13 cellular contexts compared by ENCODE assay signal in genomic region chr1:86776108-86776507, GRCh38.
DNase-seq lines count a peak whose midpoint lies in the region; ATAC-seq and TF ChIP-seq lines count a peak whose summit lies in the region.
"Had no signal": no experiment of that assay in that cellular context is flagged by ENCODE, and none has a peak within 500 bp of the region (broad histone marks: within the 10 kb centered on the region; RNA-seq: fewer than 3 reads in every experiment).

No MANE protein-coding gene starts in this region.

- H3K9me1 ChIP-seq in IMR-90 (ENCODE audit: insufficient read depth, low read length) = peaks cover 10% of the 10 kb centered on the region

- CTCF ChIA-PET in IMR-90 (lab: Yijun Ruan, JAX) = interaction anchor here (1.1 kb wide), 1 partner anchor 24 kb away, joined by 4 read pairs; no protein-coding TSS in a partner anchor

- no peaks in the 10 kb centered on the region for H3K79me1 ChIP-seq in IMR-90 (ENCODE audit: low read depth in 1 of 2, low read length in 2 of 2)
- no peaks in the 10 kb centered on the region for H3K79me1 ChIP-seq in mesendoderm (ENCODE audit: low read length)

- H3K9ac ChIP-seq in IMR-90 (ENCODE audit: low read depth, low read length) = no peak overlapping the region
- no peak overlapping the region for H3K9ac ChIP-seq in mesendoderm (ENCODE audit: low read length)
- no peak overlapping the region for H3K9ac ChIP-seq in smooth muscle cell (ENCODE audit: low read depth)

- no peak for DNase-seq in IMR-90
- DNase-seq in cardiac fibroblast (ENCODE audit: low read depth in 2 of 2) = peak; percentile 32 to 46
- no peak for DNase-seq in mesendoderm
- DNase-seq in smooth muscle cell (lab: John Stamatoyannopoulos, UW; ENCODE audit: unreplicated experiment) = no peak
- no peak for DNase-seq in occipital lobe (lab: John Stamatoyannopoulos, UW)
- no peak for DNase-seq in GM13976 (ENCODE audit: low spot score)
- DNase-seq: ACHN, DMS53, H7, NCI-H2029, NCI-H2171 treated with DMSO at 0.1 percent for 48 hours, NCI-H510A had no signal

- no peak overlapping the region for H4K8ac ChIP-seq in IMR-90 (ENCODE audit: low read depth in 2 of 2, low read length in 2 of 2)
- no peak overlapping the region for H4K8ac ChIP-seq in mesendoderm (ENCODE audit: low read depth, low read length)

- H3K18ac ChIP-seq in IMR-90 (ENCODE audit: low read depth, low read length) = peak overlapping the region; percentile 50; the same call in 1 of the 2 replicates
- H3K18ac ChIP-seq in mesendoderm (ENCODE audit: low read length) = no peak overlapping the region

- in situ Hi-C loops in IMR-90 (cut with MboI; ENCODE audit: low sequenced_read_pairs) = no loop called here
- in situ Hi-C loops in GM13976 (cut with MboI; ENCODE audit: low sequenced_read_pairs, unreplicated experiment) = no loop called here

- H3K4me1 ChIP-seq in IMR-90 (ENCODE audit: control insufficient read depth, insufficient read depth, low read length) (peaks cover 25% of the 10 kb centered on the region), mesendoderm (ENCODE audit: control insufficient read depth, low read depth, low read length) (peaks cover 12% of the 10 kb centered on the region), smooth muscle cell (ENCODE audit: low read depth) (peaks cover 25% of the 10 kb centered on the region)

- peak overlapping the region; percentile 56; the same call in 1 of the 2 replicates for H2BK120ac ChIP-seq in IMR-90 (ENCODE audit: low read depth, low read length)
- peak overlapping the region; percentile 39 for H2BK120ac ChIP-seq in mesendoderm (ENCODE audit: low read depth, low read length)

- no peak overlapping the region for H2BK5ac ChIP-seq in IMR-90 (ENCODE audit: low read depth, low read length, poor library complexity, severe bottlenecking)
- H2BK5ac ChIP-seq in mesendoderm (ENCODE audit: low read length) = no peak overlapping the region

- H3K4me2 ChIP-seq in IMR-90 (ENCODE audit: low read depth, low read length) (no peak overlapping the region), mesendoderm (ENCODE audit: low read length) (no peak overlapping the region), smooth muscle cell (peak overlapping the region; percentile 75)

- H4K91ac ChIP-seq in IMR-90 (ENCODE audit: insufficient read depth, low read depth, low read length) = no peak overlapping the region

- no peak overlapping the region for H3K56ac ChIP-seq in IMR-90 (ENCODE audit: extremely low read depth, insufficient read depth, low read length)
- H3K56ac ChIP-seq in mesendoderm (ENCODE audit: low read length) = no peak overlapping the region

- TF ChIP-seq RAD21 in IMR-90 (IDR thresholded peaks at IDR 0.05; ENCODE audit: low read length) = no peak

- H3K4ac ChIP-seq in IMR-90 (ENCODE audit: low read depth, low read length) (no peak overlapping the region), mesendoderm (ENCODE audit: low read depth, low read length) (no peak overlapping the region)

- H3K79me2 ChIP-seq in mesendoderm (ENCODE audit: control insufficient read depth, insufficient read depth, low read length) (no peaks in the 10 kb centered on the region), smooth muscle cell (ENCODE audit: low read depth) (no peaks in the 10 kb centered on the region)

- 100% methylated on average over 1 of the region's 2 CpGs; no CpG with 5 or more reads in 1 of the 2 experiments for WGBS in IMR-90 (ENCODE audit: extremely low coverage in 2 of 2, insufficient read length in 1 of 2), 2 experiments
- WGBS in mesendoderm (ENCODE audit: extremely low coverage, insufficient coverage, low lambda C conversion rate) = no CpG with 5 or more reads among the region's 2 CpGs
- 94% methylated on average over 2 of the region's 2 CpGs for WGBS in smooth muscle cell (ENCODE audit: low lambda C conversion rate)

- no peaks in the 10 kb centered on the region for H3K9me3 ChIP-seq in IMR-90 (ENCODE audit: control insufficient read depth, insufficient read depth, low read length)
- H3K9me3 ChIP-seq in smooth muscle cell (replicated peaks; ENCODE audit: low read depth) = no peaks in the 10 kb centered on the region

- POLR2A ChIA-PET in IMR-90 (lab: Charles Lee; ENCODE audit: unreplicated experiment) = no interaction called here

- no peak overlapping the region for H3K4me3 ChIP-seq in IMR-90 (ENCODE audit: insufficient read depth, low read depth, low read length)
- no peak overlapping the region for H3K4me3 ChIP-seq in cardiac fibroblast (replicated peaks in 1 of 2; ENCODE audit: low read depth in 2 of 2, low read length in 2 of 2)
- H3K4me3 ChIP-seq in mesendoderm (ENCODE audit: low read length) = no peak overlapping the region
- no peak overlapping the region for H3K4me3 ChIP-seq in smooth muscle cell

- no peak for TF ChIP-seq POLR2A in IMR-90 (IDR thresholded peaks at IDR 0.05; ENCODE audit: low read depth, low read length)

- ATAC-seq in IMR-90 (ENCODE audit: low read depth) (no peak), HG03097 (IDR thresholded peaks at IDR 0.05; ENCODE audit: low FRiP score, unreplicated experiment) (no peak)

- H4K20me1 ChIP-seq in IMR-90 (ENCODE audit: insufficient read depth, low read length) (no peaks in the 10 kb centered on the region), smooth muscle cell (ENCODE audit: low read depth) (no peaks in the 10 kb centered on the region)

- H3K27me3 ChIP-seq in IMR-90 (ENCODE audit: control insufficient read depth, insufficient read depth, low read length) (no peaks in the 10 kb centered on the region), mesendoderm (ENCODE audit: insufficient read depth, low read length, poor library complexity) (no peaks in the 10 kb centered on the region), smooth muscle cell (ENCODE audit: low read depth) (no peaks in the 10 kb centered on the region)

- peaks cover 16% of the 10 kb centered on the region for H3F3A ChIP-seq in smooth muscle cell (ENCODE audit: low read depth)

- H2AK9ac ChIP-seq in IMR-90 (replicated peaks; ENCODE audit: low read depth, low read length, poor library complexity) = no peak overlapping the region

- H2AFZ ChIP-seq in IMR-90 (replicated peaks; ENCODE audit: low read length, poor library complexity) (no peak overlapping the region), smooth muscle cell (ENCODE audit: low read depth) (no peak overlapping the region)

- H3K36me3 ChIP-seq in IMR-90 (ENCODE audit: control insufficient read depth, insufficient read depth, low read length) (no peaks in the 10 kb centered on the region), mesendoderm (ENCODE audit: control insufficient read depth, insufficient read depth, low read length) (no peaks in the 10 kb centered on the region), smooth muscle cell (ENCODE audit: low read depth) (no peaks in the 10 kb centered on the region)

- H3K27ac ChIP-seq in IMR-90 (ENCODE audit: insufficient read depth, low read length) = no peak overlapping the region
- no peak overlapping the region for H3K27ac ChIP-seq in mesendoderm (ENCODE audit: low read depth, low read length)
- peak overlapping the region; percentile 88 for H3K27ac ChIP-seq in smooth muscle cell (ENCODE audit: low read depth)

- dilution Hi-C loops in IMR-90 (cut with HindIII; ENCODE audit: low sequenced_read_pairs, unreplicated experiment) = no loop called here

- no peak for TF ChIP-seq CTCF in IMR-90 (conservative IDR thresholded peaks at IDR 0.05; ENCODE audit: low read depth, low read length)
- no peak for TF ChIP-seq CTCF in cardiac fibroblast (IDR thresholded peaks at IDR 0.05; ENCODE audit: low read depth, low read length)
- no peak for TF ChIP-seq CTCF in smooth muscle cell (IDR thresholded peaks at IDR 0.05; ENCODE audit: borderline replicate concordance, insufficient read depth, poor library complexity, severe bottlenecking)
- TF ChIP-seq CTCF in GM13976 (IDR thresholded peaks at IDR 0.05; ENCODE audit: borderline replicate concordance, control extremely low read depth, extremely low read depth, insufficient read depth, missing control alignments) = no peak

- H2BK15ac ChIP-seq in IMR-90 (ENCODE audit: low read depth, low read length) (no peak overlapping the region), mesendoderm (replicated peaks; ENCODE audit: low read depth) (peak overlapping the region; percentile 8)

- BruUV-seq in IMR-90 (replicated peaks; lab: Mats Ljungman, UMichigan) = no TSS peak

- H2AK5ac ChIP-seq in IMR-90 (ENCODE audit: low read depth, low read length) = no peak overlapping the region
- no peak overlapping the region for H2AK5ac ChIP-seq in mesendoderm (ENCODE audit: low read length)

- H3K23ac ChIP-seq in IMR-90 (ENCODE audit: low read depth, low read length) (no peak overlapping the region), mesendoderm (ENCODE audit: low read length) (no peak overlapping the region)

- peak overlapping the region; percentile 85; the same call in 1 of the 2 replicates for H2BK20ac ChIP-seq in IMR-90 (ENCODE audit: low read depth, low read length)

- intact Hi-C loops in IMR-90 (cut with micrococcal nuclease) = no loop called here

- H4K5ac ChIP-seq in IMR-90 (ENCODE audit: low read depth, low read length) (no peak overlapping the region), mesendoderm (ENCODE audit: low read length) (no peak overlapping the region)

- H3K14ac ChIP-seq in IMR-90 (replicated peaks; ENCODE audit: low read depth, low read length) = no peak overlapping the region

TF ChIP-seq in IMR-90, 13 proteins besides CTCF, POLR2A, EP300 and RAD21 (continues in another document):
- TF ChIP-seq BHLHE40 (IDR thresholded peaks at IDR 0.05; ENCODE audit: low read depth, low read length) (no peak), MXI1 (IDR thresholded peaks at IDR 0.05; ENCODE audit: borderline replicate concordance, low read depth, low read length) (no peak), RFX5 (IDR thresholded peaks at IDR 0.05; ENCODE audit: low read depth, low read length) (no peak), USF2 (IDR thresholded peaks at IDR 0.05; ENCODE audit: low read depth, low read length) (no peak), FOS (IDR thresholded peaks at IDR 0.05; ENCODE audit: low read depth, low read length) (no peak), RCOR1 (IDR thresholded peaks at IDR 0.05; ENCODE audit: insufficient replicate concordance, low read length) (no peak), SMC3 (IDR thresholded peaks at IDR 0.05; ENCODE audit: low read depth, low read length) (no peak), MAFK (IDR thresholded peaks at IDR 0.05; ENCODE audit: low read depth, low read length) (no peak), CEBPB (IDR thresholded peaks at IDR 0.05; ENCODE audit: low read depth, low read length) (no peak)

Comparison
In these comparisons a context has a peak if more than half of its experiments do, and no peak if none do; other contexts are left out.
1. DNase-seq: peak in cardiac fibroblast (2 of 2); none in IMR-90 (single experiment), mesendoderm (single experiment), smooth muscle cell (single experiment), occipital lobe (single experiment) and GM13976 (single experiment).